Comparison of ENCODE assay signal across 1 cellular context in the genomic region with DNA sequence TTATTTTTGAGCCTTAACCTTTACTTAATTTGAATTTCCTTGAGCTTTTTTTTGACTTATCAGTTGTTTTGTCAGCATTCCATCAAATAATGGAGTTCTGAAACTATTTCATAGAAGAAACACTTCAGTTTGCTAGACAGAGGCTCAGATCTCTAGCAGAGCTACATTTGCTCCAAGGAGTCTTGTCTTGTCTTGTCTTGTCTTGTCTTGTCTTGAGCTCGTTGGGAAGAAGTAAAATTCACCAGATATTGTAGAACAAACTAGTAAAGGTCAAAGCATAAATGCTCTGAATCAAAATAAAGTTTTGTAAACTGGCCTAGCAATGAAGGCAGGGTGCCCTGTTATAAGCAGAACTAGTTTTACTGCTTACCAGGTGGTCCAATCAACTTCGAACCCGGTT.
TF ChIP-seq lines count a peak whose summit lies in the region.

No MANE protein-coding gene starts in this region.

TF ChIP-seq in GM12878, 131 proteins besides CTCF, POLR2A, EP300 and RAD21:
- TF ChIP-seq SREBF2 (IDR thresholded peaks at IDR 0.05; ENCODE audit: low read length) = no peak
